In genomic region chr1:217437375-217437774, GRCh38 we compare ENCODE assay signal across 28 cellular contexts.
"Had no signal": no experiment of that assay in that cellular context is flagged by ENCODE, and none has a peak within 500 bp of the region (broad histone marks: within the 10 kb centered on the region; RNA-seq: fewer than 3 reads in every experiment).

No MANE protein-coding gene starts in this region.

- DNase-seq: hypothalamus; immature natural killer cell; kidney; left colon; left lung; lower lobe of right lung; mammary epithelial cell; mesenchymal stem cell; naive B cell; natural killer cell; nephron progenitor cell; ovary; right lobe of liver; stimulated activated CD4-positive, alpha-beta T cell treated with anti-CD3 and anti-CD28 coated beads, Interleukin-1b, Interleukin-23, amount 100 ng/mL, for 48 hours; stimulated activated CD4-positive, alpha-beta T cell treated with anti-CD3 and anti-CD28 coated beads, Interleukin-2, amount 100 ng/mL, for 48 hours; stimulated activated CD4-positive, alpha-beta T cell treated with anti-CD3 and anti-CD28 coated beads, Interleukin-4, amount 100 ng/mL, for 4 hours; stimulated activated CD8-positive, alpha-beta memory T cell treated with anti-CD3 and anti-CD28 coated beads, Interleukin-4, amount 100 ng/mL, for 48 hours; stimulated activated naive CD4-positive, alpha-beta T cell treated with Interleukin-2 at 50 U/mL for 16 hours; stimulated activated naive CD8-positive, alpha-beta T cell treated with anti-CD3 and anti-CD28 coated beads, Interleukin-15, amount 100 ng/mL, for 72 hours; substantia nigra; transverse colon had no signal

- H3K4me1 Mint-ChIP-seq: immature natural killer cell; naive B cell; nephron progenitor cell; stimulated activated memory B cell treated with anti-CD40 and anti-IgM and Interleukin-4, amounts not matched to agents 10 μg/mL and 1 μg/mL and 100 μg/mL, for 72 hours; stimulated activated naive CD8-positive, alpha-beta T cell treated with anti-CD3 and anti-CD28 coated beads, Interleukin-15, amount 100 ng/mL, for 72 hours had no signal

- H3K27ac ChIP-seq: left lung, lower lobe of right lung, ovary, right atrium auricular region, right lobe of liver, transverse colon, upper lobe of left lung, vagina had no signal

- H3K9me3 ChIP-seq: lower lobe of right lung, ovary, right lobe of liver, upper lobe of left lung, vagina had no signal

- ATAC-seq: left colon; left lung; lower lobe of right lung; natural killer cell; right lobe of liver; stimulated activated memory B cell treated with anti-CD40 and anti-IgM and Interleukin-4, amounts not matched to agents 10 μg/mL and 1 μg/mL and 100 μg/mL, for 72 hours; stimulated activated naive CD8-positive, alpha-beta T cell treated with anti-CD3 and anti-CD28 coated beads, Interleukin-15, amount 100 ng/mL, for 72 hours had no signal

- H3K4me3 Mint-ChIP-seq: immature natural killer cell; naive B cell; natural killer cell; nephron progenitor cell; stimulated activated memory B cell treated with anti-CD40 and anti-IgM and Interleukin-4, amounts not matched to agents 10 μg/mL and 1 μg/mL and 100 μg/mL, for 72 hours; stimulated activated naive CD8-positive, alpha-beta T cell treated with anti-CD3 and anti-CD28 coated beads, Interleukin-15, amount 100 ng/mL, for 72 hours had no signal

- H3K4me3 ChIP-seq: left lung, lower lobe of right lung, ovary, right atrium auricular region, right lobe of liver, smooth muscle cell, transverse colon, upper lobe of left lung, vagina had no signal

- H3K4me2 ChIP-seq: smooth muscle cell had no signal

- H3K27me3 ChIP-seq: left lung, ovary, right atrium auricular region, right lobe of liver, transverse colon, upper lobe of left lung, vagina had no signal

- H3K36me3 ChIP-seq: ovary, right lobe of liver, transverse colon, vagina had no signal

- H3K27me3 Mint-ChIP-seq: naive B cell; progenitor cell of endocrine pancreas; stimulated activated memory B cell treated with anti-CD40 and anti-IgM and Interleukin-4, amounts not matched to agents 10 μg/mL and 1 μg/mL and 100 μg/mL, for 72 hours; stimulated activated naive CD8-positive, alpha-beta T cell treated with anti-CD3 and anti-CD28 coated beads, Interleukin-15, amount 100 ng/mL, for 72 hours had no signal

- FAIRE-seq: islet of Langerhans, kidney had no signal

- H3K27ac Mint-ChIP-seq: immature natural killer cell; naive B cell; natural killer cell; nephron progenitor cell; progenitor cell of endocrine pancreas; stimulated activated memory B cell treated with anti-CD40 and anti-IgM and Interleukin-4, amounts not matched to agents 10 μg/mL and 1 μg/mL and 100 μg/mL, for 72 hours; stimulated activated naive CD8-positive, alpha-beta T cell treated with anti-CD3 and anti-CD28 coated beads, Interleukin-15, amount 100 ng/mL, for 72 hours had no signal

- H3K4me1 ChIP-seq: left lung, lower lobe of right lung, right atrium auricular region, right lobe of liver, transverse colon, upper lobe of left lung, vagina had no signal
